In genomic region chr3:43287514-43287913, GRCh38 we compare ENCODE assay signal across 8 cellular contexts. TPM values are rescaled to one million over a fixed set of nuclear protein-coding genes. Genes with fewer than 3 reads are reported as not detected.
A peak's percentile ranks its signal among the peaks of the same experiment; 100 is the strongest.
DNase-seq lines count a peak whose midpoint lies in the region; ATAC-seq, FAIRE-seq and TF ChIP-seq lines count a peak whose summit lies in the region.

No MANE protein-coding gene starts in this region.

- no peak for TF ChIP-seq RAD21 in K562 (CRISPR knock-in tag; conservative IDR thresholded peaks at IDR 0.05 in 1 of 2, IDR thresholded peaks at IDR 0.05 in 1 of 2)

- POLR2A ChIA-PET in K562 (lab: Yijun Ruan, JAX) = interaction anchor here (0.7 to 1.7 kb wide), 3 partner anchors 9 to 48 kb away, joined by 3 to 10 read pairs (median 3); no protein-coding TSS in a partner anchor

- TF ChIP-seq POLR2A in K562 (conservative IDR thresholded peaks at IDR 0.05) = no peak

- TSS peak; percentile 55 for BruUV-seq in K562 (replicated peaks; lab: Mats Ljungman, UMichigan)

- no peaks in the 10 kb centered on the region for H3K9me3 Mint-ChIP-seq in memory B cell

- H3K4me1 ChIP-seq in left ventricle myocardium inferior = peaks cover 73% of the 10 kb centered on the region
- H3K4me1 ChIP-seq in K562 (replicated peaks in 1 of 2; ENCODE audit: control insufficient read depth in 2 of 2, insufficient read depth in 2 of 2, low read length in 2 of 2) = peaks cover 12% of the 10 kb centered on the region in 2 experiments; a peak in 4 of 5 replicates
- H3K4me1 ChIP-seq in aorta (ENCODE audit: control insufficient read depth in 1 of 2, insufficient read depth in 2 of 2, low read length in 2 of 2) = peaks cover 3 to 7% of the 10 kb centered on the region in 2 donors

- no peak for FAIRE-seq in K562 (lab: Jason Lieb, UNC)

- 33% methylated on average over 4 of the region's 4 CpGs for WGBS in K562 (ENCODE audit: insufficient coverage, low coverage, missing lambda C conversion rate)
- 11 to 13% methylated on average over 4 of the region's 4 CpGs for WGBS in aorta, 2 donors

- H2AFZ ChIP-seq in K562 (ENCODE audit: low read depth, low read length) = no peak overlapping the region

- CTCF ChIA-PET in K562 (lab: Yijun Ruan, JAX; ENCODE audit: low intra/inter-chr PET ratio) = no interaction called here

- H3K27ac Mint-ChIP-seq in memory B cell = peak overlapping the region; percentile 87

- peaks cover 14% of the 10 kb centered on the region for H3K36me3 Mint-ChIP-seq in memory B cell

- peaks cover 9% of the 10 kb centered on the region for H4K20me1 ChIP-seq in K562 (replicated peaks; ENCODE audit: control insufficient read depth, insufficient read depth, low read length)

- H3K9ac ChIP-seq in K562 (ENCODE audit: insufficient read depth in 1 of 2, low read depth in 2 of 2, low read length in 2 of 2) = peak overlapping the region; percentile 59 to 95; a peak in 3 of 4 replicates

- TF ChIP-seq CTCF in left ventricle myocardium inferior (IDR thresholded peaks at IDR 0.05; ENCODE audit: borderline replicate concordance) = no peak
- TF ChIP-seq CTCF in K562 (IDR thresholded peaks at IDR 0.05 in 2 of 3, conservative IDR thresholded peaks at IDR 0.05 in 1 of 3; ENCODE audit: insufficient read depth in 2 of 3, low read depth in 1 of 3, low read length in 3 of 3) = no peak

- H3K27me3 ChIP-seq in left ventricle myocardium inferior (ENCODE audit: low read depth) = no peaks in the 10 kb centered on the region
- no peaks in the 10 kb centered on the region for H3K27me3 ChIP-seq in K562 (ENCODE audit: control insufficient read depth in 2 of 2, insufficient read depth in 2 of 2, low read length in 2 of 2)
- no peaks in the 10 kb centered on the region for H3K27me3 ChIP-seq in aorta (ENCODE audit: control insufficient read depth in 1 of 2, insufficient read depth in 2 of 2, low read length in 1 of 2)

- peak overlapping the region; percentile 80 for H3K4me2 ChIP-seq in K562 (ENCODE audit: insufficient read depth, low read length)

- no peak for DNase-seq in left ventricle myocardium inferior
- no peak for DNase-seq in cardiac septum (ENCODE audit: low spot score)
- DNase-seq in K562 (ENCODE audit: extremely low read depth in 1 of 4, low spot score in 3 of 4) = no peak
- no peak for DNase-seq in memory B cell (ENCODE audit: low spot score in 2 of 2)
- no peak for DNase-seq in aorta
- DNase-seq in NCI-H146 treated with DMSO at 0.1 percent for 48 hours (lab: John Stamatoyannopoulos, UW; ENCODE audit: unreplicated experiment) = no peak
- DNase-seq in SKM-1 treated with dmso at 0.1 percent for 144 hours (lab: John Stamatoyannopoulos, UW; ENCODE audit: unreplicated experiment) = no peak
- no peak for DNase-seq in posterior cingulate gyrus

- H3K4me1 Mint-ChIP-seq in memory B cell = peaks cover 42% of the 10 kb centered on the region

- H3K27ac ChIP-seq in left ventricle myocardium inferior (replicated peaks) = peak overlapping the region; percentile 95
- H3K27ac ChIP-seq in K562 (ENCODE audit: extremely low read depth, low read depth, low read length) = no peak overlapping the region
- H3K27ac ChIP-seq in aorta (ENCODE audit: low read depth in 1 of 2, low read length in 2 of 2) = no peak overlapping the region

- H3K4me3 Mint-ChIP-seq in memory B cell = peak overlapping the region; percentile 86

- H3K27me3 Mint-ChIP-seq in memory B cell = no peaks in the 10 kb centered on the region

- H3K4me3 ChIP-seq in left ventricle myocardium inferior (peak overlapping the region; percentile 77), K562 (peak overlapping the region; percentile 68), aorta (ENCODE audit: low read length in 2 of 2) (peak overlapping the region; percentile 93 to 95)

- no peaks in the 10 kb centered on the region for H3K36me3 ChIP-seq in left ventricle myocardium inferior
- H3K36me3 ChIP-seq in K562 (ENCODE audit: control insufficient read depth, insufficient read depth, low read length) = peaks cover 8% of the 10 kb centered on the region; the same call in 1 of the 3 replicates
- H3K36me3 ChIP-seq in aorta (ENCODE audit: control insufficient read depth in 1 of 2, insufficient read depth in 2 of 2, low read length in 1 of 2) = peaks cover 0 to 2% of the 10 kb centered on the region in 2 donors

- TF ChIP-seq EP300 in K562 (IDR thresholded peaks at IDR 0.05; ENCODE audit: low read length) = no peak

- H3K79me2 ChIP-seq in K562 (ENCODE audit: control insufficient read depth, insufficient read depth, low read length) = peaks cover 36% of the 10 kb centered on the region

- H3K9me3 ChIP-seq in left ventricle myocardium inferior (replicated peaks) (no peaks in the 10 kb centered on the region), K562 (replicated peaks; ENCODE audit: control insufficient read depth, insufficient read depth, low read depth, low read length) (no peaks in the 10 kb centered on the region), aorta (ENCODE audit: control insufficient read depth, low read length) (no peaks in the 10 kb centered on the region)

- in situ Hi-C loops in K562 (cut with MboI) = no loop called here

- no peak for ATAC-seq in K562
- ATAC-seq in memory B cell (ENCODE audit: low read depth) = no peak
- ATAC-seq in aorta (ENCODE audit: low FRiP score) = no peak

- no peaks in the 10 kb centered on the region for H3K9me1 ChIP-seq in K562 (ENCODE audit: control insufficient read depth, insufficient read depth, low read length)

- intact Hi-C loops in left ventricle myocardium inferior (cut with micrococcal nuclease) (no loop called here), cardiac septum (cut with DNase I) (loop anchor here (2.0 to 10.0 kb wide), 5 partner anchors 29 to 183 kb away; partner anchors contain the start of gene POMGNT2), K562 (cut with micrococcal nuclease) (no loop called here), aorta (cut with DNase I) (loop anchor here in 1 of 2 donors (5.0 to 10.0 kb wide), 2 partner anchors 180 to 487 kb away; partner anchors contain the start of gene POMGNT2), posterior cingulate gyrus (cut with DNase I) (loop anchor here (5.0 kb wide), 1 partner anchor 125 kb away; no protein-coding TSS in a partner anchor)

TF ChIP-seq in K562, 482 proteins besides CTCF, POLR2A, EP300 and RAD21 (continues in another document):
- no peak for TF ChIP-seq RBM15 (IDR thresholded peaks at IDR 0.05; ENCODE audit: insufficient read depth, low read length)

RNA-seq across cellular contexts. Expression of gene SNRK, which starts 1.2 kb away (rescaled TPM):
- total RNA-seq in left ventricle myocardium inferior = 23.1 TPM
- 25.1 TPM for total RNA-seq in cardiac septum
- 20.1 and 34.8 TPM in 2 replicates for total RNA-seq in K562 (2011; cell fraction: chromatin; rRNA removed; ENCODE audit: low replicate concordance)
- 8.0 and 9.3 TPM in 2 replicates for total RNA-seq in K562 (2011; cell fraction: nucleolus; rRNA removed)
- total RNA-seq in K562 (2011; cell fraction: nucleoplasm; rRNA removed) = 13.2 and 26.1 TPM in 2 replicates
- total RNA-seq in K562 (2014; rRNA removed) = 8.9 and 9.7 TPM in 2 replicates
- total RNA-seq in K562 (2014; rRNA removed; fragmentation: Illumina TruSeq; extraction: Trizol) = 10.8 and 12.6 TPM in 2 replicates
- 10.4 and 12.3 TPM in 2 replicates for total RNA-seq in K562 (2015; rRNA removed; fragmentation: Illumina TruSeq; extraction: Trizol)
- total RNA-seq in K562 (2021) = 8.2 and 11.5 TPM in 2 replicates
- polyA plus RNA-seq in K562 (2011; rRNA removed) = 6.7 and 7.3 TPM in 2 replicates
- polyA plus RNA-seq in K562 (2011; cell fraction: cytosol; rRNA removed) = 4.2 and 4.8 TPM in 2 replicates
- 8.2 and 9.1 TPM in 2 replicates for polyA plus RNA-seq in K562 (2011; cell fraction: nucleus; rRNA removed)
- polyA plus RNA-seq in K562 (2012) = 4.8 and 6.7 TPM in 2 replicates
- 6.8 and 7.1 TPM in 2 replicates for polyA plus RNA-seq in K562 (2014; fragmentation: Illumina TruSeq; extraction: Trizol)
- polyA plus RNA-seq in K562 (2014; fragmentation: Nextera tagmentation; extraction: Ambion mirVana) = 1 to 10 TPM; 1.7 to 2.0 TPM
- polyA plus RNA-seq in K562 (2014; rRNA removed) = 4.2 TPM in 2 replicates
- polyA minus RNA-seq in K562 (2011; rRNA and poly(A)+ RNA removed) = 24.8 and 27.8 TPM in 2 replicates
- polyA minus RNA-seq in K562 (2011; cell fraction: cytosol; rRNA and poly(A)+ RNA removed) = 13.2 and 20.2 TPM in 2 replicates
- 10.1 and 14.2 TPM in 2 replicates for polyA minus RNA-seq in K562 (2011; cell fraction: nucleus; rRNA and poly(A)+ RNA removed)
- total RNA-seq in aorta = 10 to 100 TPM; 66.9 to 95.1 TPM
- polyA plus RNA-seq in aorta = 10 to 100 TPM in 1 of 2 donors, 1 to 10 TPM in 1; 7.8 to 10.5 TPM

Comparison
In these comparisons a context has a peak if more than half of its experiments do, and no peak if none do; other contexts are left out.
1. intact Hi-C loops: an anchor here in cardiac septum (2.0 to 10.0 kb wide) and posterior cingulate gyrus (5.0 kb wide); none called in left ventricle myocardium inferior and K562.